ENCODE assay signal across 1 cellular context in genomic region chr6:30495993-30496392, GRCh38.
TF ChIP-seq lines count a peak whose summit lies in the region.

No MANE protein-coding gene starts in this region.

TF ChIP-seq in GM23338, 12 proteins besides CTCF, POLR2A, EP300 and RAD21 (continued from another document):
- TF ChIP-seq ZNF462 (CRISPR knock-in tag; IDR thresholded peaks at IDR 0.05) (no peak), POLR2AphosphoS5 (IDR thresholded peaks at IDR 0.05; ENCODE audit: low read depth) (no peak), ETS1 (IDR thresholded peaks at IDR 0.05) (no peak), REST (IDR thresholded peaks at IDR 0.05; ENCODE audit: unreplicated experiment) (no peak)
